ENCODE assay signal across 23 cellular contexts in the genomic region with DNA sequence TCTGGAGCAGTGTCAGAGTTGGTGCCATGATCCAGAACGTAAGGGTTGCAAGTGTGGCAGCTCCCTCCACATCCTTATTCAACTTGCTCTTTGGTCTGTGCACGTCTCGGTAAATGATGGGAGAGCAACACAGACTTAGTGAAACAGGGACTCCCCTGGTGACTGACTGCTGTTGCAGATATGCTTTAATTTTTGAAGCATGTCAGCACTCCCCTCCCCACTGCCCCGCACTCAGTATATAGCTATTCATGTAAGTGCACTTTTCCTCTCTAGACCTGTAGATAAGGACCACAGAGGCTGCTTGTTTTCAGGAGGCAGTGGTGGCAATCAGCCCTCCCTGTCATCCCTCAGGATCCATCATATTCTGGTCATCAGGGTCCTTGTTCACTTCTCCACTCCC.
"Had no signal": no experiment of that assay in that cellular context is flagged by ENCODE, and none has a peak within 500 bp of the region (broad histone marks: within the 10 kb centered on the region; RNA-seq: fewer than 3 reads in every experiment).

No MANE protein-coding gene starts in this region.

- H3K27ac ChIP-seq: neural progenitor cell, ovary, parathyroid adenoma, psoas muscle, right lobe of liver, sigmoid colon, stomach, tibial artery, transverse colon, upper lobe of right lung, uterus had no signal

- H3K9me3 ChIP-seq: ovary, psoas muscle, right lobe of liver, sigmoid colon, tibial artery, transverse colon, upper lobe of right lung, uterus had no signal

- ATAC-seq: naive thymus-derived CD4-positive, alpha-beta T cell; natural killer cell; psoas muscle; right cardiac atrium; right lobe of liver; stimulated activated naive B cell treated with anti-CD40 and anti-IgM and Interleukin-4, amounts not matched to agents 10 μg/mL and 1 μg/mL and 100 μg/mL, for 72 hours; upper lobe of right lung had no signal

- H3K4me1 ChIP-seq: neural progenitor cell, parathyroid adenoma, psoas muscle, sigmoid colon, tibial artery, transverse colon, upper lobe of right lung, uterus had no signal

- H3K27me3 ChIP-seq: neural progenitor cell, ovary, right lobe of liver, sigmoid colon, stomach, tibial artery, transverse colon, upper lobe of right lung, uterus had no signal

- H3K4me3 ChIP-seq: neural progenitor cell, ovary, psoas muscle, right lobe of liver, sigmoid colon, stomach, tibial artery, transverse colon, upper lobe of right lung, uterus had no signal

- H3K4me2 ChIP-seq: neural progenitor cell had no signal

- H2AFZ ChIP-seq: neural progenitor cell, parathyroid adenoma had no signal

- H3K79me2 ChIP-seq: parathyroid adenoma had no signal

- H3K36me3 ChIP-seq: neural progenitor cell, ovary, right lobe of liver, sigmoid colon, stomach, tibial artery, transverse colon, upper lobe of right lung, uterus had no signal

- DNase-seq: naive thymus-derived CD4-positive, alpha-beta T cell; natural killer cell; occipital lobe; ovary; posterior cingulate gyrus; psoas muscle; right cardiac atrium; right lobe of liver; sigmoid colon; small intestine; stimulated activated CD4-positive, alpha-beta T cell treated with anti-CD3 and anti-CD28 coated beads, Interleukin-15, amount 100 ng/mL, for 24 hours; stimulated activated CD4-positive, alpha-beta T cell treated with anti-CD3 and anti-CD28 coated beads, Interleukin-2, amount 100 ng/mL, for 24 hours; stimulated activated CD4-positive, alpha-beta T cell treated with anti-CD3 and anti-CD28 coated beads, Interleukin-2, amount 100 ng/mL, for 48 hours; stimulated activated CD4-positive, alpha-beta T cell treated with anti-CD3 and anti-CD28 coated beads, Interleukin-4, amount 100 ng/mL, for 24 hours; stimulated activated naive B cell treated with anti-CD40 and anti-IgM and Interleukin-4, amounts not matched to agents 10 μg/mL and 1 μg/mL and 100 μg/mL, for 72 hours; stimulated activated naive CD4-positive, alpha-beta T cell treated with Interleukin-2 at 50 U/mL for 16 hours; stomach; tibial artery; transverse colon; upper lobe of right lung; uterus had no signal
